Comparison of ENCODE assay signal across 9 cellular contexts in the genomic region with DNA sequence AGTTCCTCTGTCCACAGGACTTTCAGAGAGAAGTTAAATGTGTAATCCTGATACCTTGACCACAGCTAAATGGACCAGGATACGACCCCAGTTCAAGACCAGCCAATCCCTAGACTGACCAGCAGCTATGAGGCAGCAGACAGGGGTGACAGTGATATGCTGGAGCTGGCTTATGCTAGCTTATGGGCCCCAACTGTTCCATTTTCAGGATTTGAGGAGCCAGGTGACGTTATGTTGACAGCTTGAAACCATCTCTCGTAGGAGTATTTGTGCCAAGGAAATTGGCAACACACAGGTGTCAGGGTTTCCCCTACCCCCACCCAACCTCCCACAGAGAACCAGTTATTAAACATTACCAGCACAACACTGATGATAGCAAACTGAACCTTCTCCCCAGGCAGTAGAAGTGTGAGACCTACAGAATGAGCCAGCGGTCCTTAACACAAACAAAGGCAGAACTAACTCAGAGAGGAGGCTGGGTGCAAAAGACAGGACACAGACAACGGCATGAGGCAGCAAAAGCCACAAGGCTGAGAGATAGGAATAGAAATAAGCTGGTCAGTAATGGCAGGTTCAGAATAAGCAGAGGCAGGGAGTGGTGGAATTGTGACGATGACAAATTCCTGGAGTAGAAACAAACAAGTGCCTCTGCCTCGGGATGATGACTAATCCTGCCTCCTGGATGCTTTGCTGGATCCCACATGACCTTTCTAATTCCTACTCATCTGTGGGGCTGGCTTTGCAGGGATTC.
DNase-seq lines count a peak whose midpoint lies in the region; ATAC-seq and TF ChIP-seq lines count a peak whose summit lies in the region.
"Had no signal": no experiment of that assay in that cellular context is flagged by ENCODE, and none has a peak within 500 bp of the region (broad histone marks: within the 10 kb centered on the region; RNA-seq: fewer than 3 reads in every experiment).

No MANE protein-coding gene starts in this region.

- TF ChIP-seq CTCF in fibroblast of villous mesenchyme (IDR thresholded peaks at IDR 0.05; ENCODE audit: insufficient read depth, low read depth, low read length) = no peak

- H3K27me3 Mint-ChIP-seq in activated T-cell treated with anti-CD3 and anti-CD28 coated beads, Interleukin-2, amount 50 U/mL, for 4 hours (ENCODE audit: low read depth) = peaks cover 13% of the 10 kb centered on the region

- no peaks in the 10 kb centered on the region for H3K36me3 Mint-ChIP-seq in activated T-cell treated with anti-CD3 and anti-CD28 coated beads, Interleukin-2, amount 50 U/mL, for 4 hours (ENCODE audit: insufficient read depth)

- H3K4me3 Mint-ChIP-seq in activated T-cell treated with anti-CD3 and anti-CD28 coated beads, Interleukin-2, amount 50 U/mL, for 4 hours = no peak overlapping the region
- H3K4me3 Mint-ChIP-seq: T-helper 1 cell treated with Interleukin-12 subunit alpha and Interleukin-12 subunit beta and Interleukin-4 antibody, amounts not matched to agents 30 μg/mL and 1 μg/mL, for 36 hours had no signal

- no peaks in the 10 kb centered on the region for H3K9me3 Mint-ChIP-seq in activated T-cell treated with anti-CD3 and anti-CD28 coated beads, Interleukin-2, amount 50 U/mL, for 4 hours
- H3K9me3 Mint-ChIP-seq: T-helper 1 cell treated with Interleukin-12 subunit alpha and Interleukin-12 subunit beta and Interleukin-4 antibody, amounts not matched to agents 30 μg/mL and 1 μg/mL, for 36 hours had no signal

- no peak overlapping the region for H3K4me3 ChIP-seq in fibroblast of villous mesenchyme (ENCODE audit: low read depth, low read length)

- ATAC-seq in GM19025 (IDR thresholded peaks at IDR 0.05; ENCODE audit: low read depth, unreplicated experiment) = peak; percentile 72
- ATAC-seq in GM21717 (IDR thresholded peaks at IDR 0.05; ENCODE audit: unreplicated experiment) = no peak
- no peak for ATAC-seq in HG03025 (IDR thresholded peaks at IDR 0.05; ENCODE audit: low FRiP score, unreplicated experiment)
- ATAC-seq in activated T-cell treated with anti-CD3 and anti-CD28 coated beads, Interleukin-2, amount 50 U/mL, for 4 hours = no peak

- no peaks in the 10 kb centered on the region for H3K4me1 Mint-ChIP-seq in activated T-cell treated with anti-CD3 and anti-CD28 coated beads, Interleukin-2, amount 50 U/mL, for 4 hours (ENCODE audit: low read depth)

- DNase-seq in RPMI7951 (ENCODE audit: low read depth) (peak; percentile 92), fibroblast of villous mesenchyme (ENCODE audit: low read depth) (peak; percentile 11), renal cortical epithelial cell (ENCODE audit: low read depth) (peak; percentile 97), COR-L47 (lab: John Stamatoyannopoulos, UW) (no peak)
- no peak for DNase-seq in activated T-cell treated with anti-CD3 and anti-CD28 coated beads, Interleukin-2, amount 50 U/mL, for 4 hours

Comparison
In these comparisons a context has a peak if more than half of its experiments do, and no peak if none do; other contexts are left out.
1. DNase-seq: peak in RPMI7951 (single experiment), fibroblast of villous mesenchyme (single experiment) and renal cortical epithelial cell (single experiment); none in COR-L47 (single experiment) and activated T-cell treated with anti-CD3 and anti-CD28 coated beads, Interleukin-2, amount 50 U/mL, for 4 hours (single experiment).